Comparison of ENCODE assay signal across 15 cellular contexts in the genomic region with DNA sequence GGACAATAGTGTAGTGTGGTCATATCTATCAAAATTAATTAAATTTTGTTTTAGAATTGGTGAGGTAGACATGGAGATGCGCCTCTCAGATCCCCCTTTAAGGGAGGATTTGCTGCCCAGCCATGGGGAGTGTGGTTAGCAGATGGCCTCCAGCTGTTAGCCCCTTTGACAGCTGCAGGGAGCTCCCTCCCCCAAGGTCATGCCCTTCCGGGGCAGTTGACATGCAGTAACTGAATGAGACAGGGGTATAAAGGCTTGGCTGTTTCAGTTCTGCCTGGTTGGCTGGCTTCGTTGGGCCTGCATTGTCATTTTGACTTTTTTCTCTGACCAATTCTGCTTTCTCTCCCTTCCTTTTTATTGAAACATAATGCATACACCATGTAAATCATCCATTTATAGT.
DNase-seq lines count a peak whose midpoint lies in the region; ATAC-seq, FAIRE-seq and TF ChIP-seq lines count a peak whose summit lies in the region.
"Had no signal": no experiment of that assay in that cellular context is flagged by ENCODE, and none has a peak within 500 bp of the region (broad histone marks: within the 10 kb centered on the region; RNA-seq: fewer than 3 reads in every experiment).

No MANE protein-coding gene starts in this region.

- no peaks in the 10 kb centered on the region for H3K27me3 Mint-ChIP-seq in WTC11 (ENCODE audit: low read depth)

- H3K27me3 ChIP-seq in HepG2 (ENCODE audit: control insufficient read depth in 1 of 2, insufficient read depth in 2 of 2, low read length in 2 of 2) (no peaks in the 10 kb centered on the region), WERI-Rb-1 (ENCODE audit: insufficient read depth, low read depth, severe bottlenecking) (no peaks in the 10 kb centered on the region)
- H3K27me3 ChIP-seq: ascending aorta, foreskin keratinocyte had no signal

- ATAC-seq in GM18505 (IDR thresholded peaks at IDR 0.05; ENCODE audit: unreplicated experiment): peak; percentile 68
- ATAC-seq in GM21447 (IDR thresholded peaks at IDR 0.05; ENCODE audit: unreplicated experiment): peak; percentile 86
- ATAC-seq in HG03103 (IDR thresholded peaks at IDR 0.05; ENCODE audit: low read depth, unreplicated experiment): peak; percentile 86
- no peak for ATAC-seq in WTC11
- no peak for ATAC-seq in HepG2
- ATAC-seq in left colon: no peak
- ATAC-seq: foreskin keratinocyte; PC-3; stimulated activated naive CD8-positive, alpha-beta T cell treated with anti-CD3 and anti-CD28 coated beads, Interleukin-15, Interleukin-2, amounts not matched to agents 100 U/mL and 50 U/mL, for 24 hours had no signal

- no peaks in the 10 kb centered on the region for H3K9me3 ChIP-seq in HepG2 (ENCODE audit: low read length)
- no peaks in the 10 kb centered on the region for H3K9me3 ChIP-seq in WERI-Rb-1 (ENCODE audit: severe bottlenecking)
- H3K9me3 ChIP-seq: ascending aorta, HAP-1 had no signal

- TF ChIP-seq EP300 in HepG2 (IDR thresholded peaks at IDR 0.05; ENCODE audit: low read depth in 2 of 2, low read length in 2 of 2) (no peak), HepG2 (CRISPR knock-in tag; IDR thresholded peaks at IDR 0.05; ENCODE audit: borderline replicate concordance) (no peak)

- H3K79me2 ChIP-seq in HepG2 (ENCODE audit: insufficient read depth, low read length): no peaks in the 10 kb centered on the region

- DNase-seq in WTC11 (ENCODE audit: low spot score) (peak; percentile 14), SW480 (ENCODE audit: low spot score) (no peak), HepG2 (ENCODE audit: low spot score) (no peak), WERI-Rb-1 (no peak), left colon (no peak)
- DNase-seq: DMS79 treated with DMSO at 0.1 percent for 48 hours; foreskin keratinocyte; PC-3; stimulated activated naive CD8-positive, alpha-beta T cell treated with anti-CD3 and anti-CD28 coated beads, Interleukin-15, Interleukin-2, amounts not matched to agents 100 U/mL and 50 U/mL, for 24 hours had no signal

- in situ Hi-C loops in HepG2 (cut with HindIII; ENCODE audit: extremely low pct_ligation_motif_present, low pct_unique_long_range_greater_than_20kb): no loop called here

- H3K36me3 ChIP-seq in HepG2 (replicated peaks in 1 of 2; ENCODE audit: control insufficient read depth in 1 of 2, insufficient read depth in 2 of 2, low read length in 2 of 2) (no peaks in the 10 kb centered on the region), WERI-Rb-1 (no peaks in the 10 kb centered on the region)
- H3K36me3 ChIP-seq: ascending aorta, HAP-1 had no signal

- H3K4me1 Mint-ChIP-seq in WTC11: peaks cover 15% of the 10 kb centered on the region

- no peaks in the 10 kb centered on the region for H3K36me3 Mint-ChIP-seq in WTC11

- no peak overlapping the region for H2AFZ ChIP-seq in HepG2 (ENCODE audit: low read length)

- intact Hi-C loops in HepG2 (cut with micrococcal nuclease; ENCODE audit: unreplicated experiment) (no loop called here), left colon (cut with DNase I, micrococcal nuclease) (no loop called here)

- H3K4me1 ChIP-seq in HepG2 (ENCODE audit: insufficient read depth, low read length): no peaks in the 10 kb centered on the region
- H3K4me1 ChIP-seq: ascending aorta, foreskin keratinocyte, HAP-1 had no signal

- no peak overlapping the region for H3K9ac ChIP-seq in HepG2 (ENCODE audit: insufficient read depth, low read depth, low read length)

- TF ChIP-seq CTCF in WTC11 (IDR thresholded peaks at IDR 0.05): no peak
- TF ChIP-seq CTCF in HepG2 (CRISPR knock-in tag; IDR thresholded peaks at IDR 0.05): no peak
- TF ChIP-seq CTCF in WERI-Rb-1 (IDR thresholded peaks at IDR 0.05; ENCODE audit: low read depth, low read length): no peak

- no TSS peak for BruUV-seq in HepG2 (replicated peaks; lab: Mats Ljungman, UMichigan)

- H3K27ac ChIP-seq in HepG2 (ENCODE audit: extremely low read length, insufficient read depth, low read length) (no peak overlapping the region), WERI-Rb-1 (no peak overlapping the region)
- H3K27ac ChIP-seq: ascending aorta, foreskin keratinocyte had no signal

- H3K4me3 ChIP-seq in HepG2 (replicated peaks in 1 of 3; ENCODE audit: insufficient read depth in 1 of 3, low read depth in 2 of 3, low read length in 3 of 3) (no peak overlapping the region), WERI-Rb-1 (ENCODE audit: low read depth, low read length) (no peak overlapping the region)
- H3K4me3 ChIP-seq: ascending aorta, HAP-1 had no signal

- POLR2A ChIA-PET in WTC11 (lab: Charles Lee): no interaction called here
- POLR2A ChIA-PET in HepG2 (lab: Yijun Ruan, JAX): no interaction called here

- TF ChIP-seq RAD21 in HepG2 (CRISPR knock-in tag; IDR thresholded peaks at IDR 0.05): no peak

- no peak for FAIRE-seq in HepG2 (lab: Jason Lieb, UNC)
- FAIRE-seq: islet of Langerhans had no signal

- TF ChIP-seq POLR2A in GM18505 (IDR thresholded peaks at IDR 0.05; ENCODE audit: borderline replicate concordance, extremely low read depth, insufficient read depth, insufficient read length) (no peak), HepG2 (IDR thresholded peaks at IDR 0.05; ENCODE audit: insufficient read depth in 1 of 2, low read depth in 2 of 2, low read length in 2 of 2) (no peak)

- no peak overlapping the region for H3K4me2 ChIP-seq in HepG2 (ENCODE audit: low read depth, low read length)

- WGBS in HepG2 (ENCODE audit: low lambda C conversion rate): 4% methylated on average over 3 of the region's 3 CpGs

- peaks cover 7% of the 10 kb centered on the region for H3K9me3 Mint-ChIP-seq in WTC11

- H4K20me1 ChIP-seq in HepG2 (ENCODE audit: insufficient read depth, low read length): no peaks in the 10 kb centered on the region

- CTCF ChIA-PET in WTC11 (lab: Charles Lee): no interaction called here
- CTCF ChIA-PET in HepG2 (lab: Yijun Ruan, JAX; ENCODE audit: low intra/inter-chr PET ratio, low total read pairs): no interaction called here

- H3K27ac Mint-ChIP-seq in WTC11: no peak overlapping the region

- H3K4me3 Mint-ChIP-seq in WTC11: no peak overlapping the region

TF ChIP-seq in WTC11, 78 proteins besides CTCF, POLR2A, EP300 and RAD21 (continues in another document):
- TF ChIP-seq ZNF317 (CRISPR knock-in tag; IDR thresholded peaks at IDR 0.05; ENCODE audit: borderline replicate concordance, low read depth) (no peak), E2F4 (CRISPR knock-in tag; IDR thresholded peaks at IDR 0.05; ENCODE audit: borderline replicate concordance, low read depth) (no peak), ZNF138 (CRISPR knock-in tag; conservative IDR thresholded peaks at IDR 0.05) (no peak), TEAD1 (CRISPR knock-in tag; IDR thresholded peaks at IDR 0.05) (no peak), JUN (CRISPR knock-in tag; IDR thresholded peaks at IDR 0.05) (no peak)

TF ChIP-seq in HepG2, 621 proteins besides CTCF, POLR2A, EP300 and RAD21:
- TF ChIP-seq ZNF543 (CRISPR knock-in tag; IDR thresholded peaks at IDR 0.05): no peak
- TF ChIP-seq ZBTB7B (CRISPR knock-in tag; IDR thresholded peaks at IDR 0.05): no peak
- TF ChIP-seq CEBPZ (IDR thresholded peaks at IDR 0.05; ENCODE audit: low read length): no peak
- TF ChIP-seq HOXA3 (CRISPR knock-in tag; IDR thresholded peaks at IDR 0.05): no peak
- no peak for TF ChIP-seq ZNF780A (CRISPR knock-in tag; IDR thresholded peaks at IDR 0.05)
- TF ChIP-seq ZXDC (CRISPR knock-in tag; IDR thresholded peaks at IDR 0.05): no peak

Comparison
In these comparisons a context has a peak if more than half of its experiments do, and no peak if none do; other contexts are left out.
1. ATAC-seq: peak in GM18505 (single experiment), GM21447 (single experiment) and HG03103 (single experiment); none in WTC11 (single experiment), HepG2 (single experiment) and left colon (single experiment).